In the genomic region with DNA sequence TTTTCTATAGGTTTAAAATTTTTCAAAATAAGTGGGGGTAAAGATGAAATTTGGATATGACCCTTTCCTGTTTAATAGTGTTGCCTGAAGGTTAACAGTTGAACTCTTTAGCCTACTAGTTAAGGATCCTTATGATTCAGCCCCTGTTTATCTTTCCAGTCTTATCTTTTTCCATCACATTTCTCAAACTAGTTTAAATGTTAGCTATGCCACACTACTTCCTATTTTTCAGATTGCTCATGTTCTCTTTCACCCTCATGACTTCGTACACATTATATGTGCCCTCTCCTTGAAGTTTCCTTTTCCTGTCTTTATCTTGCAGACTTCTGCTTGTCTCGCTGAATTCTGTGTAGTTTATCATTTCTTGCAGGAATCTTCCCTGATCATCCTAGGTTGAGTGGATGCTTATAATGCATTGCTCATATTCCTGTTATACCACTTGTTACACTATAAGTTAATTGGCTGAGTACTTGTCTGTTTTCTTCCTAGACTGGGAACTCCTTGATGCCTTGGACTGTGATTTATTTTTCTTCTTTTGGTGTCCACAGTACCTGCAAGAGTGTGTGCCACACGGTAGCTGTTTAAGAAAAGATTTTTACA, we compare ENCODE assay signal across 13 cellular contexts.
DNase-seq lines count a peak whose midpoint lies in the region; TF ChIP-seq lines count a peak whose summit lies in the region.
"Had no signal": no experiment of that assay in that cellular context is flagged by ENCODE, and none has a peak within 500 bp of the region (broad histone marks: within the 10 kb centered on the region; RNA-seq: fewer than 3 reads in every experiment).

No MANE protein-coding gene starts in this region.

- H3K4me3 ChIP-seq in NB4 (ENCODE audit: low read depth, low read length), result no peak overlapping the region
- H3K4me3 ChIP-seq in adipocyte (ENCODE audit: low read length), result no peak overlapping the region
- H3K4me3 ChIP-seq: psoas muscle had no signal

- H3K9me3 Mint-ChIP-seq in mesothelial cell of epicardium (peaks cover 5% of the 10 kb centered on the region), nephron progenitor cell (no peaks in the 10 kb centered on the region)
- H3K9me3 Mint-ChIP-seq: activated naive CD4-positive, alpha-beta T cell treated with anti-CD3 and anti-CD28 coated beads, Interleukin-2, amount 50 U/mL, for 24 hours had no signal

- H3K27ac Mint-ChIP-seq in mesothelial cell of epicardium (peak overlapping the region; percentile 35), nephron progenitor cell (no peak overlapping the region)
- H3K27ac Mint-ChIP-seq: activated naive CD4-positive, alpha-beta T cell treated with anti-CD3 and anti-CD28 coated beads, Interleukin-2, amount 50 U/mL, for 24 hours had no signal

- H3K4me3 Mint-ChIP-seq in mesothelial cell of epicardium, result no peak overlapping the region
- no peak overlapping the region for H3K4me3 Mint-ChIP-seq in nephron progenitor cell
- H3K4me3 Mint-ChIP-seq: activated naive CD4-positive, alpha-beta T cell treated with anti-CD3 and anti-CD28 coated beads, Interleukin-2, amount 50 U/mL, for 24 hours had no signal

- no peak for TF ChIP-seq POLR2A in NB4 (IDR thresholded peaks at IDR 0.05; ENCODE audit: extremely low read depth, insufficient read length)

- H3K36me3 Mint-ChIP-seq in mesothelial cell of epicardium, result peaks cover 13% of the 10 kb centered on the region
- peaks cover 16% of the 10 kb centered on the region for H3K36me3 Mint-ChIP-seq in nephron progenitor cell (ENCODE audit: low read depth)

- H3K9ac ChIP-seq in adipocyte (ENCODE audit: low read length), result no peak overlapping the region

- peaks cover 11% of the 10 kb centered on the region for H3K4me1 Mint-ChIP-seq in mesothelial cell of epicardium
- H3K4me1 Mint-ChIP-seq in nephron progenitor cell, result no peaks in the 10 kb centered on the region

- no peaks in the 10 kb centered on the region for H3K9me3 ChIP-seq in adipocyte (ENCODE audit: control insufficient read depth, low read length)
- H3K9me3 ChIP-seq: psoas muscle had no signal

- DNase-seq in EL (peak; percentile 45), NB4 (ENCODE audit: low read depth) (peak; percentile 70), adipocyte (ENCODE audit: low read depth) (peak; percentile 29), mesothelial cell of epicardium (ENCODE audit: low spot score in 2 of 2, unreplicated experiment in 2 of 2) (no peak), HuH-7.5 (ENCODE audit: low spot score) (no peak), nephron progenitor cell (no peak), activated gamma-delta T cell (lab: John Stamatoyannopoulos, UW) (no peak), NCI-H446 (lab: John Stamatoyannopoulos, UW) (no peak)
- DNase-seq: NCI-H345; psoas muscle; RPMI8226; stimulated activated CD4-positive, alpha-beta T cell treated with anti-CD3 and anti-CD28 coated beads, Interleukin-2, amount 100 ng/mL, for 24 hours had no signal

- TF ChIP-seq CTCF in NB4 (IDR thresholded peaks at IDR 0.05; ENCODE audit: low read depth, low read length) (no peak), mesothelial cell of epicardium (IDR thresholded peaks at IDR 0.05; ENCODE audit: unreplicated experiment) (no peak), nephron progenitor cell (IDR thresholded peaks at IDR 0.05) (no peak)

- H3K27me3 ChIP-seq in adipocyte (replicated peaks; ENCODE audit: control insufficient read depth, insufficient read depth, low read length), result no peaks in the 10 kb centered on the region

- no peaks in the 10 kb centered on the region for H3K36me3 ChIP-seq in adipocyte (ENCODE audit: control insufficient read depth, insufficient read depth, low read length, severe bottlenecking)

- H3K4me1 ChIP-seq in adipocyte (ENCODE audit: control insufficient read depth, insufficient read depth, low read length), result peaks cover 10% of the 10 kb centered on the region
- H3K4me1 ChIP-seq: psoas muscle had no signal

- H3K27me3 Mint-ChIP-seq in mesothelial cell of epicardium (ENCODE audit: low read depth) (no peaks in the 10 kb centered on the region), nephron progenitor cell (ENCODE audit: low read depth, poor library complexity) (no peaks in the 10 kb centered on the region)
- H3K27me3 Mint-ChIP-seq: activated naive CD4-positive, alpha-beta T cell treated with anti-CD3 and anti-CD28 coated beads, Interleukin-2, amount 50 U/mL, for 24 hours had no signal

Comparison
In these comparisons a context has a peak if more than half of its experiments do, and no peak if none do; other contexts are left out.
1. DNase-seq: peak in EL (single experiment), NB4 (single experiment) and adipocyte (single experiment); none in mesothelial cell of epicardium (0 of 2), HuH-7.5 (single experiment), nephron progenitor cell (single experiment), activated gamma-delta T cell (single experiment) and NCI-H446 (0 of 2).